Comparison of ENCODE assay signal across 25 cellular contexts in the genomic region with DNA sequence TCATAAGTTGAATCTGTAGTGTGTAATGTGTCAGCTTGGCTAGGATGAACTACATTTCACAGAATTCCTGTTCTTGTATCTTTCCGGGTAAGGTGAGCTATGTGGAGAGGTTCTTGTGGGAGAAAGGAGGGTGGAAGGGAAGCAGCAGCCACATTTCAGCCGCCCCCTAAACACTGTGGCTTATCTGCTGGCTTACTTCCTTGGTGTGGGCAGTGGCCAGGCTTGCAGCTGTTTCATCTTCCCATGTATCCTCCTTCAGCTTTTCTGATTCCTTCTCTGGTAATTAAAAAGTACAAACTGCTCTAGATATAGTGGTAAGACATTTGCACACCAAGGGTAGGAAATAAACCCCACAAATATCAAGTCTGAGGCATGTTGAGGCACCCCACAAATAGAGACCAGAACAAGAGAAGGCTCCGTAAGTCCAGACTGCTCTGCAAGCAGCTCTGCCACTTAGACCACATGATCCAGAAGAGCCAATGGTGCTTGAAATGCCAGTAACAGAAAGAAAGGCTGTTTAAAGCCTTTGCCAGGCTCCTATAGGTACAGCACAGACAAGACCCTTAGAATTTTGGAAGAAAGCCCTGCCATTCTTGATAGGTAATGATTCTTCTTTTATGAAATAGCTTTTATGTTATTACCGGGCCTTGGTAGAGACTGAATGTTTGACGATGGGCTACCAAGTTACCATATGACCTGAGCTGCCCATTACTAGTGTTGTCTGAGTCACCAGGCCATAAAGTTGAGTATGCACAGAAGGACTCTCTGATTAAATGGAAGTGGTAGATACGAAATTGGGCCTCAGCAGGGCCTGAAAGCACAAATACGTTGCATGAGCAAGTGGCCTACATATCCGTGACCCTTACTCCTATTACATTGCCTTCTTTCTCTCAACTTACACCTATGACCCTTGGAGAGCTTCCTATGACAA.
DNase-seq lines count a peak whose midpoint lies in the region; ATAC-seq and TF ChIP-seq lines count a peak whose summit lies in the region.
"Had no signal": no experiment of that assay in that cellular context is flagged by ENCODE, and none has a peak within 500 bp of the region (broad histone marks: within the 10 kb centered on the region; RNA-seq: fewer than 3 reads in every experiment).

No MANE protein-coding gene starts in this region.

- H3K4me1 ChIP-seq in psoas muscle: peaks cover 22% of the 10 kb centered on the region
- no peaks in the 10 kb centered on the region for H3K4me1 ChIP-seq in spleen
- H3K4me1 ChIP-seq: testis had no signal

- no peak overlapping the region for H3K4me3 ChIP-seq in psoas muscle
- H3K4me3 ChIP-seq in spleen: no peak overlapping the region
- H3K4me3 ChIP-seq: HAP-1, smooth muscle cell, testis had no signal

- peak overlapping the region; percentile 71 for H3K27ac ChIP-seq in psoas muscle
- no peak overlapping the region for H3K27ac ChIP-seq in spleen
- H3K27ac ChIP-seq: RWPE1, testis had no signal

- intact Hi-C loops in psoas muscle (cut with DNase I) (loop anchor here in 1 of 2 donors (5.0 kb wide), 1 partner anchor 66 kb away; no protein-coding TSS in a partner anchor), spleen (cut with DNase I; ENCODE audit: low total_unique reads) (no loop called here)

- H3K27me3 ChIP-seq in psoas muscle (ENCODE audit: insufficient read depth in 3 of 3, low read length in 2 of 3): no peaks in the 10 kb centered on the region
- H3K27me3 ChIP-seq in spleen (replicated peaks in 1 of 7): no peaks in the 10 kb centered on the region
- H3K27me3 ChIP-seq: testis had no signal

- H3K9me3 ChIP-seq in psoas muscle (no peaks in the 10 kb centered on the region), spleen (no peaks in the 10 kb centered on the region)
- H3K9me3 ChIP-seq: HAP-1, SK-N-SH, testis had no signal

- no peaks in the 10 kb centered on the region for H3K36me3 ChIP-seq in psoas muscle (ENCODE audit: insufficient read depth in 1 of 2, low read depth in 1 of 2)
- no peaks in the 10 kb centered on the region for H3K36me3 ChIP-seq in spleen
- H3K36me3 ChIP-seq: HAP-1 had no signal

- WGBS in psoas muscle, 3 donors: 59 to 79% (median 64%) methylated on average over 8 of the region's 8 CpGs
- 85 to 88% (median 87%) methylated on average over 8 of the region's 8 CpGs for WGBS in spleen, 5 donors

- TF ChIP-seq POLR2A in spleen (IDR thresholded peaks at IDR 0.05): no peak

- no peak for TF ChIP-seq CTCF in psoas muscle (IDR thresholded peaks at IDR 0.05)
- no peak for TF ChIP-seq CTCF in spleen (IDR thresholded peaks at IDR 0.05 in 8 of 11, conservative IDR thresholded peaks at IDR 0.05 in 3 of 11)

- DNase-seq in MV-4-11 (lab: John Stamatoyannopoulos, UW) (peak; percentile 28), amniotic epithelial cell (ENCODE audit: low read depth) (peak; percentile 67), myocyte (ENCODE audit: low read depth) (peak; percentile 87), psoas muscle (no peak), spleen (no peak)
- no peak for DNase-seq in activated T-cell treated with anti-CD3 and anti-CD28 coated beads, Interleukin-2, amount 50 U/mL, for 1 hour
- DNase-seq: activated effector memory CD4-positive, alpha-beta T cell treated with Interleukin-2 at 50 U/mL for 16 hours; activated naive CD8-positive, alpha-beta T cell treated with anti-CD3 and anti-CD28 coated beads for 36 hours; effector CD4-positive, alpha-beta T cell; EL; left colon; natural killer cell; NCI-H1105 treated with DMSO at 0.1 percent for 48 hours; NCI-H2029; NCI-H345; NCI-H774; SK-N-SH; testis had no signal

- ATAC-seq in psoas muscle: peak in 1 of 4 donors; percentile 45
- no peak for ATAC-seq in GM18502 (IDR thresholded peaks at IDR 0.05; ENCODE audit: poor library complexity, unreplicated experiment)
- ATAC-seq: HepG2; left colon; natural killer cell; stimulated activated effector memory CD8-positive, alpha-beta T cell treated with anti-CD3 and anti-CD28 coated beads, Interleukin-12 subunit alpha, Interleukin-12 subunit beta, amount 100 ng/mL, for 72 hours; WTC11 had no signal

Comparison
In these comparisons a context has a peak if more than half of its experiments do, and no peak if none do; other contexts are left out.
1. DNase-seq: peak in MV-4-11 (single experiment), amniotic epithelial cell (single experiment) and myocyte (single experiment); none in psoas muscle (0 of 2), activated T-cell treated with anti-CD3 and anti-CD28 coated beads, Interleukin-2, amount 50 U/mL, for 1 hour (single experiment) and spleen (single experiment).